In the genomic region with DNA sequence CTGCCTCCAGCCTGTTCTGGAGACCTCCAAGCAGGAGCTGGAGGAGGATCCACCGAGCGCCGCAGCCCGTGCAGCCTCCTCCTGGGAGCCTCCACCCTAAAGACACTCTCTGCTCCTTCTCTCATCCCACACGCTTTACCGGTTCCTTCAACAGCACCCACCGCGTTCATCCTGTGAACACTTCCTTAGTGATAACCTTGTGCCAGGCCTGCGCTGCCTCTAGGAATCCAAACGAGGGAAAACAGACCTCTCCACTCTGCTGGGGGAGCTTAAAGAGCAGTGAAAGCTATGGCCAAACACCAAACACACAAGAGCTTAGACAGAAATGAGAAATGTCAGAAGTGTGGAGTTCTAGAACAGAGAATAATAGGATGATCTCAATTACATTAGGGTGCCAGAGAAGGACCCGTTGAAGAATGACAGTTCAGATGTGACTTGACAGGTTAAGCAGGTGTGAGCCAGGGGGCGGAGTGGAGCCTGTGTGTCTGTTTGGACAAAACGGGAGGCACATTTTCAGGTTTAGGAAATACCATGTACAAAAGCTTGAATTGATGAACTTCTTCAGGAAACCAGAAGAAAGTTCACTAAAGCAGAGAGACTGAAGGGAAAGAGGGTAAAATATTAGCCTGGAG, we compare ENCODE assay signal across 29 cellular contexts. TPM values are rescaled to one million over a fixed set of nuclear protein-coding genes. Genes with fewer than 3 reads are reported as not detected.
DNase-seq lines count a peak whose midpoint lies in the region; ATAC-seq and TF ChIP-seq lines count a peak whose summit lies in the region.
"Had no signal": no experiment of that assay in that cellular context is flagged by ENCODE, and none has a peak within 500 bp of the region (broad histone marks: within the 10 kb centered on the region; RNA-seq: fewer than 3 reads in every experiment).

No MANE protein-coding gene starts in this region.

- H3K27ac Mint-ChIP-seq in activated naive CD4-positive, alpha-beta T cell treated with anti-CD3 and anti-CD28 coated beads for 36 hours: no peak overlapping the region
- H3K27ac Mint-ChIP-seq: endodermal cell; nephron; stimulated activated naive CD8-positive, alpha-beta T cell treated with anti-CD3 and anti-CD28 coated beads, Interleukin-15, Interleukin-2, amounts not matched to agents 100 ng/mL and 50 ng/mL, for 24 hours had no signal

- H3K9me3 ChIP-seq in NT2/D1 (ENCODE audit: insufficient read depth, low read length) (no peaks in the 10 kb centered on the region), upper lobe of right lung (no peaks in the 10 kb centered on the region)
- H3K9me3 ChIP-seq in effector memory CD4-positive, alpha-beta T cell (ENCODE audit: control insufficient read depth, low read length): no peaks in the 10 kb centered on the region
- H3K9me3 ChIP-seq: A549, adrenal gland, BE2C, breast epithelium, colonic mucosa, ovary, spleen, tibial nerve had no signal

- H3K4me1 ChIP-seq in NT2/D1 (ENCODE audit: insufficient read depth, insufficient read length) (no peaks in the 10 kb centered on the region), upper lobe of right lung (no peaks in the 10 kb centered on the region)
- no peaks in the 10 kb centered on the region for H3K4me1 ChIP-seq in effector memory CD4-positive, alpha-beta T cell (ENCODE audit: control insufficient read depth, insufficient read depth, low read length, poor library complexity, severe bottlenecking)
- H3K4me1 ChIP-seq: A549, adrenal gland, BE2C, breast epithelium, colonic mucosa, spleen, tibial nerve had no signal

- H3K27me3 Mint-ChIP-seq in activated naive CD4-positive, alpha-beta T cell treated with anti-CD3 and anti-CD28 coated beads for 36 hours (ENCODE audit: low read depth): peaks cover 2% of the 10 kb centered on the region
- H3K27me3 Mint-ChIP-seq: stimulated activated naive CD8-positive, alpha-beta T cell treated with anti-CD3 and anti-CD28 coated beads, Interleukin-15, Interleukin-2, amounts not matched to agents 100 ng/mL and 50 ng/mL, for 24 hours had no signal

- H3K4me1 Mint-ChIP-seq in activated naive CD4-positive, alpha-beta T cell treated with anti-CD3 and anti-CD28 coated beads for 36 hours (ENCODE audit: low read depth): no peaks in the 10 kb centered on the region
- H3K4me1 Mint-ChIP-seq: nephron had no signal

- peak; percentile 4 for DNase-seq in activated naive CD4-positive, alpha-beta T cell treated with anti-CD3 and anti-CD28 coated beads for 36 hours
- DNase-seq in activated naive CD4-positive, alpha-beta T cell (lab: John Stamatoyannopoulos, UW): no peak
- DNase-seq in NT2/D1 (ENCODE audit: low read depth, low spot score) (peak; percentile 3), iPS-NIHi7 (ENCODE audit: extremely low spot score) (peak; percentile 23), upper lobe of right lung (no peak), HuH-7 (ENCODE audit: low spot score) (no peak)
- DNase-seq in effector memory CD4-positive, alpha-beta T cell: no peak
- DNase-seq: activated CD8-positive, alpha-beta memory T cell treated with anti-CD3 and anti-CD28 coated beads, Interleukin-2, amount 50 U/mL, for 48 hours; activated effector memory CD4-positive, alpha-beta T cell treated with Interleukin-2 at 50 U/mL for 16 hours; adrenal gland; BE2C; colonic mucosa; endodermal cell; KBM-7; NCI-H526 treated with DMSO at 0.1 percent for 48 hours; ovary; SIG-M5; spleen; stimulated activated CD4-positive, alpha-beta T cell treated with anti-CD3 and anti-CD28 coated beads, Interleukin-4, amount 100 ng/mL, for 24 hours; T-helper 1 cell had no signal

- ATAC-seq in upper lobe of right lung: peak; percentile 61
- no peak for ATAC-seq in SK-N-SH treated with all-trans-retinoic acid at 6 μM for 48 hours
- ATAC-seq: HCT116, left colon had no signal

- no peaks in the 10 kb centered on the region for H3K36me3 Mint-ChIP-seq in activated naive CD4-positive, alpha-beta T cell treated with anti-CD3 and anti-CD28 coated beads for 36 hours (ENCODE audit: low read depth)

- H3K9ac ChIP-seq in NT2/D1 (ENCODE audit: insufficient read length, low read depth): no peak overlapping the region

- H3K27me3 ChIP-seq in NT2/D1 (ENCODE audit: insufficient read depth, insufficient read length) (no peaks in the 10 kb centered on the region), upper lobe of right lung (no peaks in the 10 kb centered on the region)
- no peaks in the 10 kb centered on the region for H3K27me3 ChIP-seq in effector memory CD4-positive, alpha-beta T cell (replicated peaks; ENCODE audit: control insufficient read depth, insufficient read depth, low read length, poor library complexity, severe bottlenecking)
- H3K27me3 ChIP-seq: adrenal gland, breast epithelium, colonic mucosa, ovary, spleen, tibial nerve had no signal

- intact Hi-C loops in activated naive CD4-positive, alpha-beta T cell treated with anti-CD3 and anti-CD28 coated beads for 36 hours (cut with micrococcal nuclease): loop anchor here (1.0 kb wide), 1 partner anchor 28 kb away; no protein-coding TSS in a partner anchor
- intact Hi-C loops in upper lobe of right lung (cut with DNase I): no loop called here

- CTCF ChIA-PET in activated naive CD4-positive, alpha-beta T cell treated with anti-CD3 and anti-CD28 coated beads for 36 hours (lab: Charles Lee): interaction anchor here (0.6 kb wide), 1 partner anchor 135 kb away, joined by 3 read pairs; no protein-coding TSS in a partner anchor

- no peak overlapping the region for H3K4me3 ChIP-seq in NT2/D1 (ENCODE audit: insufficient read length, low read depth)
- H3K4me3 ChIP-seq in upper lobe of right lung: no peak overlapping the region
- H3K4me3 ChIP-seq in effector memory CD4-positive, alpha-beta T cell (ENCODE audit: insufficient read depth, low read depth, low read length, poor library complexity, severe bottlenecking): no peak overlapping the region
- H3K4me3 ChIP-seq: A549, adrenal gland, breast epithelium, colonic mucosa, ovary, spleen, tibial nerve had no signal

- no peak overlapping the region for H3K27ac ChIP-seq in upper lobe of right lung
- no peak overlapping the region for H3K27ac ChIP-seq in effector memory CD4-positive, alpha-beta T cell (ENCODE audit: insufficient read depth, low read length, poor library complexity, severe bottlenecking)
- H3K27ac ChIP-seq: A549, adrenal gland, breast epithelium, colonic mucosa, ovary, spleen, tibial nerve had no signal

- TF ChIP-seq CTCF in upper lobe of right lung (IDR thresholded peaks at IDR 0.05): no peak

- H3K4me3 Mint-ChIP-seq in activated naive CD4-positive, alpha-beta T cell treated with anti-CD3 and anti-CD28 coated beads for 36 hours: no peak overlapping the region
- H3K4me3 Mint-ChIP-seq: endodermal cell; nephron; stimulated activated naive CD8-positive, alpha-beta T cell treated with anti-CD3 and anti-CD28 coated beads, Interleukin-15, Interleukin-2, amounts not matched to agents 100 ng/mL and 50 ng/mL, for 24 hours had no signal

- no peaks in the 10 kb centered on the region for H3K9me3 Mint-ChIP-seq in activated naive CD4-positive, alpha-beta T cell treated with anti-CD3 and anti-CD28 coated beads for 36 hours
- H3K9me3 Mint-ChIP-seq: nephron; stimulated activated naive CD8-positive, alpha-beta T cell treated with anti-CD3 and anti-CD28 coated beads, Interleukin-15, Interleukin-2, amounts not matched to agents 100 ng/mL and 50 ng/mL, for 24 hours had no signal

- H3K36me3 ChIP-seq in NT2/D1 (ENCODE audit: insufficient read depth, insufficient read length, low read length): no peaks in the 10 kb centered on the region
- H3K36me3 ChIP-seq in upper lobe of right lung: no peaks in the 10 kb centered on the region
- no peaks in the 10 kb centered on the region for H3K36me3 ChIP-seq in effector memory CD4-positive, alpha-beta T cell (ENCODE audit: control insufficient read depth, insufficient read depth, low read length)
- H3K36me3 ChIP-seq: adrenal gland, BE2C, breast epithelium, colonic mucosa, ovary, spleen, tibial nerve had no signal

TF ChIP-seq in SK-N-SH treated with all-trans-retinoic acid at 6 μM for 48 hours, 23 proteins besides CTCF, POLR2A, EP300 and RAD21 (continues in another document):
- TF ChIP-seq TCF4 (CRISPR knock-in tag; IDR thresholded peaks at IDR 0.05; ENCODE audit: borderline replicate concordance): no peak
- TF ChIP-seq ISL1 (CRISPR knock-in tag; IDR thresholded peaks at IDR 0.05): no peak
- TF ChIP-seq, protein P1, sequence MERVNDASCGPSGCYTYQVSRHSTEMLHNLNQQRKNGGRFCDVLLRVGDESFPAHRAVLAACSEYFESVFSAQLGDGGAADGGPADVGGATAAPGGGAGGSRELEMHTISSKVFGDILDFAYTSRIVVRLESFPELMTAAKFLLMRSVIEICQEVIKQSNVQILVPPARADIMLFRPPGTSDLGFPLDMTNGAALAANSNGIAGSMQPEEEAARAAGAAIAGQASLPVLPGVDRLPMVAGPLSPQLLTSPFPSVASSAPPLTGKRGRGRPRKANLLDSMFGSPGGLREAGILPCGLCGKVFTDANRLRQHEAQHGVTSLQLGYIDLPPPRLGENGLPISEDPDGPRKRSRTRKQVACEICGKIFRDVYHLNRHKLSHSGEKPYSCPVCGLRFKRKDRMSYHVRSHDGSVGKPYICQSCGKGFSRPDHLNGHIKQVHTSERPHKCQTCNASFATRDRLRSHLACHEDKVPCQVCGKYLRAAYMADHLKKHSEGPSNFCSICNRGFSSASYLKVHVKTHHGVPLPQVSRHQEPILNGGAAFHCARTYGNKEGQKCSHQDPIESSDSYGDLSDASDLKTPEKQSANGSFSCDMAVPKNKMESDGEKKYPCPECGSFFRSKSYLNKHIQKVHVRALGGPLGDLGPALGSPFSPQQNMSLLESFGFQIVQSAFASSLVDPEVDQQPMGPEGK (CRISPR knock-in tag; IDR thresholded peaks at IDR 0.05; ENCODE audit: borderline replicate concordance): no peak
- TF ChIP-seq SNAI2 (CRISPR knock-in tag; IDR thresholded peaks at IDR 0.05): no peak
- no peak for TF ChIP-seq ZFP30 (CRISPR knock-in tag; IDR thresholded peaks at IDR 0.05)
- TF ChIP-seq, protein P2, sequence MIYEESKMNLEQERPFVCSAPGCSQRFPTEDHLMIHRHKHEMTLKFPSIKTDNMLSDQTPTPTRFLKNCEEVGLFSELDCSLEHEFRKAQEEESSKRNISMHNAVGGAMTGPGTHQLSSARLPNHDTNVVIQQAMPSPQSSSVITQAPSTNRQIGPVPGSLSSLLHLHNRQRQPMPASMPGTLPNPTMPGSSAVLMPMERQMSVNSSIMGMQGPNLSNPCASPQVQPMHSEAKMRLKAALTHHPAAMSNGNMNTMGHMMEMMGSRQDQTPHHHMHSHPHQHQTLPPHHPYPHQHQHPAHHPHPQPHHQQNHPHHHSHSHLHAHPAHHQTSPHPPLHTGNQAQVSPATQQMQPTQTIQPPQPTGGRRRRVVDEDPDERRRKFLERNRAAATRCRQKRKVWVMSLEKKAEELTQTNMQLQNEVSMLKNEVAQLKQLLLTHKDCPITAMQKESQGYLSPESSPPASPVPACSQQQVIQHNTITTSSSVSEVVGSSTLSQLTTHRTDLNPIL (CRISPR knock-in tag; IDR thresholded peaks at IDR 0.05; ENCODE audit: low read depth): no peak
- no peak for TF ChIP-seq PPARA (CRISPR knock-in tag; IDR thresholded peaks at IDR 0.05; ENCODE audit: borderline replicate concordance)
- no peak for TF ChIP-seq ZNF8 (CRISPR knock-in tag; IDR thresholded peaks at IDR 0.05)

RNA-seq across cellular contexts. Expression of a gene that starts 28.5 kb away (rescaled TPM):
- total RNA-seq in activated naive CD4-positive, alpha-beta T cell treated with anti-CD3 and anti-CD28 coated beads for 36 hours: under 1 TPM; 0.33 to 0.42 TPM
- 197 TPM for total RNA-seq in upper lobe of right lung
- total RNA-seq: fibroblast of lung had no signal

RNA-seq across cellular contexts. Expression of a gene that starts 31.1 kb away (rescaled TPM):
- 1 to 10 TPM; 4.1 to 4.2 TPM for total RNA-seq in activated naive CD4-positive, alpha-beta T cell treated with anti-CD3 and anti-CD28 coated beads for 36 hours
- 335 TPM for total RNA-seq in upper lobe of right lung

Comparison
In these comparisons a context has a peak if more than half of its experiments do, and no peak if none do; other contexts are left out.
1. DNase-seq: peak in activated naive CD4-positive, alpha-beta T cell treated with anti-CD3 and anti-CD28 coated beads for 36 hours (single experiment), NT2/D1 (single experiment) and iPS-NIHi7 (single experiment); none in activated naive CD4-positive, alpha-beta T cell (0 of 4), upper lobe of right lung (single experiment), effector memory CD4-positive, alpha-beta T cell (0 of 3) and HuH-7 (single experiment).
2. RNA of a gene that starts 28.5 kb away (total RNA-seq): 197 TPM in upper lobe of right lung (single experiment); 0.33 to 0.42 TPM in activated naive CD4-positive, alpha-beta T cell treated with anti-CD3 and anti-CD28 coated beads for 36 hours; every median in the first group is over 100 times any median in the second.
3. RNA of a gene that starts 31.1 kb away (total RNA-seq): 335 TPM in upper lobe of right lung (single experiment); 4.1 to 4.2 TPM in activated naive CD4-positive, alpha-beta T cell treated with anti-CD3 and anti-CD28 coated beads for 36 hours; every median in the first group is over 10 times any median in the second.